In genomic region chr15:41853831-41854230, GRCh38 we compare ENCODE assay signal across 28 cellular contexts.
"Had no signal": no experiment of that assay in that cellular context is flagged by ENCODE, and none has a peak within 500 bp of the region (broad histone marks: within the 10 kb centered on the region; RNA-seq: fewer than 3 reads in every experiment).

No MANE protein-coding gene starts in this region.

- H3K4me1 ChIP-seq: parathyroid adenoma, psoas muscle, right lobe of liver, sigmoid colon, uterus had no signal

- H2AFZ ChIP-seq: parathyroid adenoma had no signal

- H3K9ac ChIP-seq: parathyroid adenoma had no signal

- H3K9me3 ChIP-seq: ovary, psoas muscle, right lobe of liver, sigmoid colon, stomach, thoracic aorta, thyroid gland, tibial nerve, upper lobe of left lung, uterus had no signal

- H3K79me2 ChIP-seq: parathyroid adenoma had no signal

- H3K27me3 Mint-ChIP-seq: naive thymus-derived CD4-positive, alpha-beta T cell; progenitor cell of endocrine pancreas; stimulated activated naive CD8-positive, alpha-beta T cell treated with anti-CD3 and anti-CD28 coated beads, Interleukin-15, Interleukin-2, amounts not matched to agents 100 ng/mL and 50 ng/mL, for 24 hours had no signal

- H3K4me3 ChIP-seq: ovary, psoas muscle, right lobe of liver, sigmoid colon, stomach, thoracic aorta, thyroid gland, tibial nerve, upper lobe of left lung, uterus had no signal

- DNase-seq: naive thymus-derived CD4-positive, alpha-beta T cell; natural killer cell; occipital lobe; ovary; posterior cingulate gyrus; psoas muscle; right cardiac atrium; right lobe of liver; sigmoid colon; small intestine; stimulated activated CD4-positive, alpha-beta T cell treated with anti-CD3 and anti-CD28 coated beads, Interleukin-15, amount 100 ng/mL, for 24 hours; stimulated activated CD4-positive, alpha-beta T cell treated with anti-CD3 and anti-CD28 coated beads, Interleukin-2, amount 100 ng/mL, for 24 hours; stimulated activated CD4-positive, alpha-beta T cell treated with anti-CD3 and anti-CD28 coated beads, Interleukin-2, amount 100 ng/mL, for 48 hours; stimulated activated CD4-positive, alpha-beta T cell treated with anti-CD3 and anti-CD28 coated beads, Interleukin-4, amount 100 ng/mL, for 24 hours; stimulated activated naive B cell treated with anti-CD40 and anti-IgM and Interleukin-4, amounts not matched to agents 10 μg/mL and 1 μg/mL and 100 μg/mL, for 72 hours; stimulated activated naive CD4-positive, alpha-beta T cell treated with Interleukin-2 at 50 U/mL for 16 hours; trophoblast cell; uterus had no signal

- H3K27ac Mint-ChIP-seq: naive thymus-derived CD4-positive, alpha-beta T cell; natural killer cell; nephron; progenitor cell of endocrine pancreas; stimulated activated naive B cell treated with anti-CD40 and anti-IgM and Interleukin-4, amounts not matched to agents 10 μg/mL and 1 μg/mL and 100 μg/mL, for 72 hours; stimulated activated naive CD8-positive, alpha-beta T cell treated with anti-CD3 and anti-CD28 coated beads, Interleukin-15, Interleukin-2, amounts not matched to agents 100 ng/mL and 50 ng/mL, for 24 hours had no signal

- FAIRE-seq: small intestine had no signal

- H3K27me3 ChIP-seq: ovary, right lobe of liver, thyroid gland, upper lobe of left lung, uterus had no signal

- H3K4me1 Mint-ChIP-seq: natural killer cell had no signal

- H3K36me3 ChIP-seq: ovary, right lobe of liver, sigmoid colon, thoracic aorta, uterus had no signal

- H3K4me3 Mint-ChIP-seq: naive thymus-derived CD4-positive, alpha-beta T cell; natural killer cell; nephron; stimulated activated effector memory CD8-positive, alpha-beta T cell treated with anti-CD3 and anti-CD28 coated beads, Interleukin-12 subunit alpha, Interleukin-12 subunit beta, amount 100 ng/mL, for 72 hours; stimulated activated naive B cell treated with anti-CD40 and anti-IgM and Interleukin-4, amounts not matched to agents 10 μg/mL and 1 μg/mL and 100 μg/mL, for 72 hours; stimulated activated naive CD8-positive, alpha-beta T cell treated with anti-CD3 and anti-CD28 coated beads, Interleukin-15, Interleukin-2, amounts not matched to agents 100 ng/mL and 50 ng/mL, for 24 hours had no signal

- H3K27ac ChIP-seq: ovary, parathyroid adenoma, psoas muscle, right lobe of liver, sigmoid colon, stomach, thoracic aorta, thyroid gland, tibial nerve, upper lobe of left lung, uterus had no signal

- H3K36me3 Mint-ChIP-seq: naive thymus-derived CD4-positive, alpha-beta T cell; natural killer cell; stimulated activated effector memory CD8-positive, alpha-beta T cell treated with anti-CD3 and anti-CD28 coated beads, Interleukin-12 subunit alpha, Interleukin-12 subunit beta, amount 100 ng/mL, for 72 hours had no signal

- ATAC-seq: naive thymus-derived CD4-positive, alpha-beta T cell; natural killer cell; psoas muscle; right cardiac atrium; right lobe of liver; stimulated activated effector memory CD8-positive, alpha-beta T cell treated with anti-CD3 and anti-CD28 coated beads, Interleukin-12 subunit alpha, Interleukin-12 subunit beta, amount 100 ng/mL, for 72 hours; stimulated activated naive B cell treated with anti-CD40 and anti-IgM and Interleukin-4, amounts not matched to agents 10 μg/mL and 1 μg/mL and 100 μg/mL, for 72 hours had no signal

- H3K9me3 Mint-ChIP-seq: naive thymus-derived CD4-positive, alpha-beta T cell; natural killer cell; nephron; stimulated activated effector memory CD8-positive, alpha-beta T cell treated with anti-CD3 and anti-CD28 coated beads, Interleukin-12 subunit alpha, Interleukin-12 subunit beta, amount 100 ng/mL, for 72 hours; stimulated activated naive B cell treated with anti-CD40 and anti-IgM and Interleukin-4, amounts not matched to agents 10 μg/mL and 1 μg/mL and 100 μg/mL, for 72 hours; stimulated activated naive CD8-positive, alpha-beta T cell treated with anti-CD3 and anti-CD28 coated beads, Interleukin-15, Interleukin-2, amounts not matched to agents 100 ng/mL and 50 ng/mL, for 24 hours had no signal
